ENCODE assay signal across 11 cellular contexts in genomic region chr22:20520093-20520511, GRCh38. TPM values are rescaled to one million over a fixed set of nuclear protein-coding genes. Genes with fewer than 3 reads are reported as not detected.
DNase-seq lines count a peak whose midpoint lies in the region; ATAC-seq, FAIRE-seq and TF ChIP-seq lines count a peak whose summit lies in the region.
"Had no signal": no experiment of that assay in that cellular context is flagged by ENCODE, and none has a peak within 500 bp of the region (broad histone marks: within the 10 kb centered on the region; RNA-seq: fewer than 3 reads in every experiment).

No MANE protein-coding gene starts in this region.

- BruUV-seq in MCF 10A (replicated peaks; lab: Mats Ljungman, UMichigan) (no TSS peak), mammary epithelial cell (replicated peaks; lab: Mats Ljungman, UMichigan) (no TSS peak)

- no peak for FAIRE-seq in kidney (lab: Jason Lieb, UNC)

- H2AFZ ChIP-seq in mammary epithelial cell (ENCODE audit: low read depth, low read length), result no peak overlapping the region

- TF ChIP-seq CTCF in MCF 10A (IDR thresholded peaks at IDR 0.05; ENCODE audit: unreplicated experiment), result no peak
- no peak for TF ChIP-seq CTCF in mammary epithelial cell (conservative IDR thresholded peaks at IDR 0.05 in 1 of 2, IDR thresholded peaks at IDR 0.05 in 1 of 2; ENCODE audit: extremely low read depth in 1 of 2, insufficient read depth in 1 of 2, low read depth in 1 of 2, low read length in 2 of 2)
- no peak for TF ChIP-seq CTCF in kidney (IDR thresholded peaks at IDR 0.05; ENCODE audit: borderline replicate concordance, extremely low read depth, insufficient read depth)
- TF ChIP-seq CTCF in vagina (IDR thresholded peaks at IDR 0.05), result no peak
- TF ChIP-seq CTCF in esophagus muscularis mucosa (IDR thresholded peaks at IDR 0.05), result no peak

- no peak overlapping the region for H3K4me3 Mint-ChIP-seq in MCF 10A (ENCODE audit: unreplicated experiment)
- H3K4me3 Mint-ChIP-seq in activated T-helper 1 cell treated with anti-CD3 and anti-CD28 coated beads, Interleukin-12 subunit alpha, Interleukin-12 subunit beta, Interleukin-2, Interleukin-4 antibody, amounts not matched to agents 30 ng/mL and 10 ng/mL and 1 ng/mL, durations not matched to agents 14 hours and 24 hours and 36 hours, result no peak overlapping the region

- H3K36me3 Mint-ChIP-seq in MCF 10A (ENCODE audit: insufficient read depth, unreplicated experiment), result peaks cover 67% of the 10 kb centered on the region
- peaks cover 36% of the 10 kb centered on the region for H3K36me3 Mint-ChIP-seq in activated T-helper 1 cell treated with anti-CD3 and anti-CD28 coated beads, Interleukin-12 subunit alpha, Interleukin-12 subunit beta, Interleukin-2, Interleukin-4 antibody, amounts not matched to agents 30 ng/mL and 10 ng/mL and 1 ng/mL, durations not matched to agents 14 hours and 24 hours and 36 hours (ENCODE audit: low read depth)

- H3K27ac ChIP-seq in mammary epithelial cell (ENCODE audit: insufficient read depth, low read depth, low read length), result no peak overlapping the region
- no peak overlapping the region for H3K27ac ChIP-seq in kidney (ENCODE audit: low read depth in 2 of 2, low read length in 2 of 2)
- peak overlapping the region; percentile 59 for H3K27ac ChIP-seq in vagina
- peak overlapping the region in 1 of 4 donors; percentile 30 for H3K27ac ChIP-seq in esophagus muscularis mucosa (replicated peaks in 1 of 4)

- H3K9ac ChIP-seq in mammary epithelial cell (ENCODE audit: insufficient read depth, low read length) (no peak overlapping the region), kidney (ENCODE audit: low read length in 2 of 2) (no peak overlapping the region)

- peaks cover 38% of the 10 kb centered on the region for H3K4me1 Mint-ChIP-seq in MCF 10A (ENCODE audit: insufficient read depth, unreplicated experiment)
- peaks cover 56% of the 10 kb centered on the region for H3K4me1 Mint-ChIP-seq in activated T-helper 1 cell treated with anti-CD3 and anti-CD28 coated beads, Interleukin-12 subunit alpha, Interleukin-12 subunit beta, Interleukin-2, Interleukin-4 antibody, amounts not matched to agents 30 ng/mL and 10 ng/mL and 1 ng/mL, durations not matched to agents 14 hours and 24 hours and 36 hours (ENCODE audit: low read depth)

- H3K27ac Mint-ChIP-seq in MCF 10A (ENCODE audit: low read depth, unreplicated experiment), result peak overlapping the region; percentile 44
- peak overlapping the region; percentile 63 for H3K27ac Mint-ChIP-seq in activated T-helper 1 cell treated with anti-CD3 and anti-CD28 coated beads, Interleukin-12 subunit alpha, Interleukin-12 subunit beta, Interleukin-2, Interleukin-4 antibody, amounts not matched to agents 30 ng/mL and 10 ng/mL and 1 ng/mL, durations not matched to agents 14 hours and 24 hours and 36 hours

- H3K4me2 ChIP-seq in mammary epithelial cell (ENCODE audit: insufficient read depth, low read depth, low read length), result no peak overlapping the region

- in situ Hi-C loops in mammary epithelial cell (cut with MboI; ENCODE audit: low sequenced_read_pairs in 2 of 2), result no loop called here

- dilution Hi-C loops in mammary epithelial cell (cut with HindIII; ENCODE audit: low sequenced_read_pairs), result no loop called here

- TF ChIP-seq POLR2A in vagina (IDR thresholded peaks at IDR 0.05) (no peak), esophagus muscularis mucosa (IDR thresholded peaks at IDR 0.05; ENCODE audit: low read depth) (no peak)

- H3K36me3 ChIP-seq in mammary epithelial cell (ENCODE audit: insufficient read depth, low read length) (peaks cover 18% of the 10 kb centered on the region), kidney (ENCODE audit: control insufficient read depth in 1 of 2, insufficient read depth in 2 of 2, low read length in 2 of 2) (peaks cover 0 to 4% of the 10 kb centered on the region in 2 donors), vagina (peaks cover 0 to 21% of the 10 kb centered on the region in 2 donors), esophagus muscularis mucosa (peaks cover 11 to 31% (median 25%) of the 10 kb centered on the region in 4 donors)
- H3K36me3 ChIP-seq: breast epithelium had no signal

- no peaks in the 10 kb centered on the region for H3K27me3 Mint-ChIP-seq in MCF 10A (ENCODE audit: insufficient read depth, unreplicated experiment)
- no peaks in the 10 kb centered on the region for H3K27me3 Mint-ChIP-seq in activated T-helper 1 cell treated with anti-CD3 and anti-CD28 coated beads, Interleukin-12 subunit alpha, Interleukin-12 subunit beta, Interleukin-2, Interleukin-4 antibody, amounts not matched to agents 30 ng/mL and 10 ng/mL and 1 ng/mL, durations not matched to agents 14 hours and 24 hours and 36 hours (ENCODE audit: insufficient read depth)

- intact Hi-C loops in MCF 10A (cut with micrococcal nuclease), result no loop called here
- intact Hi-C loops in mammary epithelial cell (cut with micrococcal nuclease), result no loop called here
- intact Hi-C loops in activated T-helper 1 cell treated with anti-CD3 and anti-CD28 coated beads, Interleukin-12 subunit alpha, Interleukin-12 subunit beta, Interleukin-2, Interleukin-4 antibody, amounts not matched to agents 30 ng/mL and 10 ng/mL and 1 ng/mL, durations not matched to agents 14 hours and 24 hours and 36 hours (cut with micrococcal nuclease), result no loop called here
- intact Hi-C loops in kidney (cut with DNase I), result no loop called here
- intact Hi-C loops in vagina (cut with DNase I), result no loop called here
- intact Hi-C loops in esophagus muscularis mucosa (cut with DNase I), result no loop called here

- no peak overlapping the region for H3K4me3 ChIP-seq in mammary epithelial cell (replicated peaks in 1 of 3; ENCODE audit: insufficient read depth in 1 of 3, low read depth in 2 of 3, low read length in 3 of 3)
- no peak overlapping the region for H3K4me3 ChIP-seq in kidney (ENCODE audit: low read length in 2 of 2)
- H3K4me3 ChIP-seq in vagina, result no peak overlapping the region
- H3K4me3 ChIP-seq in esophagus muscularis mucosa, result no peak overlapping the region
- H3K4me3 ChIP-seq: breast epithelium had no signal

- H3K27me3 ChIP-seq in mammary epithelial cell (ENCODE audit: insufficient read depth, low read length) (no peaks in the 10 kb centered on the region), vagina (no peaks in the 10 kb centered on the region), esophagus muscularis mucosa (no peaks in the 10 kb centered on the region)
- H3K27me3 ChIP-seq: breast epithelium had no signal

- TF ChIP-seq EP300 in esophagus muscularis mucosa (IDR thresholded peaks at IDR 0.05), result no peak

- DNase-seq in MCF 10A (ENCODE audit: unreplicated experiment) (no peak), mammary epithelial cell (no peak), kidney (peak; percentile 43), vagina (ENCODE audit: extremely low spot score in 2 of 2) (no peak), DMS114 treated with DMSO at 0.1 percent for 48 hours (lab: John Stamatoyannopoulos, UW; ENCODE audit: unreplicated experiment) (no peak), esophagus muscularis mucosa (ENCODE audit: extremely low spot score) (no peak)
- DNase-seq in activated T-helper 1 cell treated with anti-CD3 and anti-CD28 coated beads, Interleukin-12 subunit alpha, Interleukin-12 subunit beta, Interleukin-2, Interleukin-4 antibody, amounts not matched to agents 30 ng/mL and 10 ng/mL and 1 ng/mL, durations not matched to agents 14 hours and 24 hours and 36 hours (ENCODE audit: low spot score), result no peak
- DNase-seq: H7, NCI-H226 had no signal

- ATAC-seq in HG03045 (IDR thresholded peaks at IDR 0.05; ENCODE audit: unreplicated experiment), result no peak

- no peaks in the 10 kb centered on the region for H3K9me3 ChIP-seq in mammary epithelial cell (replicated peaks; ENCODE audit: insufficient read depth, low read length)
- no peaks in the 10 kb centered on the region for H3K9me3 ChIP-seq in kidney (ENCODE audit: control insufficient read depth in 1 of 2, low read length in 2 of 2)
- H3K9me3 ChIP-seq in vagina, result no peaks in the 10 kb centered on the region
- H3K9me3 ChIP-seq in esophagus muscularis mucosa, result no peaks in the 10 kb centered on the region
- H3K9me3 ChIP-seq: breast epithelium had no signal

- no peaks in the 10 kb centered on the region for H3K9me3 Mint-ChIP-seq in MCF 10A (ENCODE audit: unreplicated experiment)
- H3K9me3 Mint-ChIP-seq in activated T-helper 1 cell treated with anti-CD3 and anti-CD28 coated beads, Interleukin-12 subunit alpha, Interleukin-12 subunit beta, Interleukin-2, Interleukin-4 antibody, amounts not matched to agents 30 ng/mL and 10 ng/mL and 1 ng/mL, durations not matched to agents 14 hours and 24 hours and 36 hours, result no peaks in the 10 kb centered on the region

- WGBS in mammary epithelial cell (ENCODE audit: low coverage, missing lambda C conversion rate), result 91% methylated on average over 3 of the region's 7 CpGs
- 63% methylated on average over 6 of the region's 7 CpGs for WGBS in esophagus muscularis mucosa

- H3K4me1 ChIP-seq in mammary epithelial cell (ENCODE audit: insufficient read depth, low read length) (peaks cover 50% of the 10 kb centered on the region), kidney (ENCODE audit: control insufficient read depth in 1 of 2, insufficient read depth in 1 of 2, low read depth in 1 of 2, low read length in 2 of 2) (peaks cover 0 to 11% of the 10 kb centered on the region in 2 donors), vagina (peaks cover 77% of the 10 kb centered on the region), esophagus muscularis mucosa (peaks cover 35 to 82% (median 78%) of the 10 kb centered on the region in 4 donors)
- H3K4me1 ChIP-seq: breast epithelium had no signal

- H3K79me2 ChIP-seq in mammary epithelial cell (ENCODE audit: insufficient read depth, low read length), result peaks cover 95% of the 10 kb centered on the region

- CTCF ChIA-PET in MCF 10A (lab: Yijun Ruan, JAX), result interaction anchor here (1.2 kb wide), 1 partner anchor 10 kb away, joined by 3 read pairs; no protein-coding TSS in a partner anchor
- CTCF ChIA-PET in mammary epithelial cell (lab: Charles Lee; ENCODE audit: low non-redundant PET), result no interaction called here

- H4K20me1 ChIP-seq in mammary epithelial cell (ENCODE audit: insufficient read depth, low read length), result peaks cover 3% of the 10 kb centered on the region

- POLR2A ChIA-PET in MCF 10A (lab: Yijun Ruan, JAX), result interaction anchor here (1.0 kb wide), 1 partner anchor 10 kb away, joined by 3 read pairs; no protein-coding TSS in a partner anchor

RNA-seq across cellular contexts. Expression of gene MED15, which starts 12.7 kb away (rescaled TPM):
- total RNA-seq in MCF 10A (2022) (122 TPM in 2 replicates), mammary epithelial cell (100 to 1,000 TPM in 1 of 2 donors, 10 to 100 TPM in 1; 34.3 to 138 TPM), kidney (102 TPM), vagina (72.2 TPM), esophagus muscularis mucosa (10 to 100 TPM; 34.0 to 54.1 (median 38.9) TPM)
- polyA plus RNA-seq in mammary epithelial cell (51.1 TPM), kidney (ENCODE audit: insufficient read depth, low read depth, low replicate concordance) (31.7 TPM)
- polyA minus RNA-seq in mammary epithelial cell, result 93.6 TPM
- total RNA-seq in activated T-helper 1 cell treated with anti-CD3 and anti-CD28 coated beads, Interleukin-12 subunit alpha, Interleukin-12 subunit beta, Interleukin-2, Interleukin-4 antibody, amounts not matched to agents 30 ng/mL and 10 ng/mL and 1 ng/mL, durations not matched to agents 14 hours and 24 hours and 36 hours, result 103 and 110 TPM in 2 replicates

RNA-seq across cellular contexts. Expression of gene KLHL22, which starts 24.5 kb away (rescaled TPM):
- total RNA-seq in MCF 10A (2022) (14.7 and 20.9 TPM in 2 replicates), mammary epithelial cell (10 to 100 TPM; 14.7 to 18.8 TPM), kidney (22.4 TPM), vagina (20.1 TPM), esophagus muscularis mucosa (10 to 100 TPM; 19.9 to 35.5 (median 27.3) TPM)
- polyA plus RNA-seq in mammary epithelial cell (10.5 TPM), kidney (ENCODE audit: insufficient read depth, low read depth, low replicate concordance) (24.3 TPM)
- 2.3 TPM for polyA minus RNA-seq in mammary epithelial cell
- 18.8 and 21.9 TPM in 2 replicates for total RNA-seq in activated T-helper 1 cell treated with anti-CD3 and anti-CD28 coated beads, Interleukin-12 subunit alpha, Interleukin-12 subunit beta, Interleukin-2, Interleukin-4 antibody, amounts not matched to agents 30 ng/mL and 10 ng/mL and 1 ng/mL, durations not matched to agents 14 hours and 24 hours and 36 hours
